11 cellular contexts compared by ENCODE assay signal in the genomic region with DNA sequence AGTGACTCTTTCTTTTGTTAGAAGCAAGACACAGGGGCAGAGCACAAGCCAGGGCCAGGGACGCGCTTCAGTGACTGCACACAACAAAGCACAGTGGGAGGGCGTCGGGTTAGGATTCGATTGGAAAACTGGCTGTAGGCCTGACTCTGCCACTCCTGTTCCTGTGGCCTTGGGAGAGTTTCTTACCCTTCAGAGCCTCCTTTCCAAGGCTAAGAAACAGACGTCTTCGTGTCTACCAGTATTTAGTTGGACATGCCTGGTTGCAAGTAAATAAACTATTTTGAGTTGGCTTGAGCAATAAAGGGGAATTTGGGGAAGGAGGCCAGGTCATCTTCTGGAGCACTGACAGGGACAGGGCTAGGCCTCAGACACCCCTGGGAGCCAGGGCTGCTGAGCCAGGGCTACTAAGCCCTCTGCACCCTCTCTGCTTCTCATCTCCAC.
DNase-seq lines count a peak whose midpoint lies in the region; ATAC-seq and TF ChIP-seq lines count a peak whose summit lies in the region.
"Had no signal": no experiment of that assay in that cellular context is flagged by ENCODE, and none has a peak within 500 bp of the region (broad histone marks: within the 10 kb centered on the region; RNA-seq: fewer than 3 reads in every experiment).

No MANE protein-coding gene starts in this region.

- TF ChIP-seq CTCF in CD14-positive monocyte (IDR thresholded peaks at IDR 0.05): no peak

- peaks cover 0 to 4% (median 2%) of the 10 kb centered on the region in 7 donors for H3K9me3 Mint-ChIP-seq in CD14-positive monocyte
- H3K9me3 Mint-ChIP-seq: activated T-cell treated with anti-CD3 and anti-CD28 coated beads, Interleukin-2, amount 50 U/mL, for 24 hours had no signal

- peaks cover 3 to 5% (median 3%) of the 10 kb centered on the region in 3 donors for H3K27me3 Mint-ChIP-seq in CD14-positive monocyte (ENCODE audit: low read depth in 3 of 3)
- H3K27me3 Mint-ChIP-seq: activated T-cell treated with anti-CD3 and anti-CD28 coated beads, Interleukin-2, amount 50 U/mL, for 24 hours had no signal

- H3K4me3 Mint-ChIP-seq in CD14-positive monocyte: no peak overlapping the region
- H3K4me3 Mint-ChIP-seq: activated T-cell treated with anti-CD3 and anti-CD28 coated beads, Interleukin-2, amount 50 U/mL, for 24 hours; CD8-positive, alpha-beta memory T cell had no signal

- peak; percentile 76 for DNase-seq in COLO668 (lab: John Stamatoyannopoulos, UW; ENCODE audit: unreplicated experiment)
- DNase-seq in NCI-H774 (lab: John Stamatoyannopoulos, UW): peak; percentile 48
- peak; percentile 79 for DNase-seq in left kidney (ENCODE audit: low read depth, low spot score)
- DNase-seq in left colon: no peak
- DNase-seq in activated naive CD4-positive, alpha-beta T cell treated with Interleukin-2 at 50 U/mL for 16 hours: no peak
- DNase-seq in OCI-M2 (lab: John Stamatoyannopoulos, UW; ENCODE audit: unreplicated experiment): no peak
- no peak for DNase-seq in CD14-positive monocyte (ENCODE audit: low spot score)
- DNase-seq: activated T-cell treated with anti-CD3 and anti-CD28 coated beads, Interleukin-2, amount 50 U/mL, for 24 hours; CD8-positive, alpha-beta memory T cell; stimulated activated CD4-positive, alpha-beta T cell treated with anti-CD3 and anti-CD28 coated beads, Interleukin-4, amount 100 ng/mL, for 4 hours had no signal

- ATAC-seq in left colon: no peak

- no peaks in the 10 kb centered on the region for H3K4me1 Mint-ChIP-seq in CD14-positive monocyte
- H3K4me1 Mint-ChIP-seq: CD8-positive, alpha-beta memory T cell had no signal

- no peaks in the 10 kb centered on the region for H3K36me3 Mint-ChIP-seq in CD14-positive monocyte
- H3K36me3 Mint-ChIP-seq: CD8-positive, alpha-beta memory T cell had no signal

- intact Hi-C loops in left colon (cut with DNase I, micrococcal nuclease) (no loop called here), CD14-positive monocyte (cut with micrococcal nuclease) (no loop called here)

- TF ChIP-seq RAD21 in Ishikawa (IDR thresholded peaks at IDR 0.05; ENCODE audit: low read depth): peak; percentile 13; the same call in 1 of the 2 replicates

- H3K27ac Mint-ChIP-seq in CD14-positive monocyte: no peak overlapping the region
- H3K27ac Mint-ChIP-seq: activated T-cell treated with anti-CD3 and anti-CD28 coated beads, Interleukin-2, amount 50 U/mL, for 24 hours; CD8-positive, alpha-beta memory T cell had no signal

- peak; percentile 99 for TF ChIP-seq EP300 in Ishikawa (IDR thresholded peaks at IDR 0.05; ENCODE audit: borderline replicate concordance)

TF ChIP-seq in Ishikawa, 13 proteins besides CTCF, POLR2A, EP300 and RAD21:
- peak; percentile 99 for TF ChIP-seq FOXM1 (IDR thresholded peaks at IDR 0.05; ENCODE audit: borderline replicate concordance, low read depth)
- peak; percentile 99 for TF ChIP-seq TCF12 (IDR thresholded peaks at IDR 0.05; ENCODE audit: low read depth)
- TF ChIP-seq EGR1 (IDR thresholded peaks at IDR 0.05): no peak; the same call in 1 of the 2 replicates
- TF ChIP-seq CEBPB (IDR thresholded peaks at IDR 0.05): peak; percentile 94
- TF ChIP-seq, protein P1, sequence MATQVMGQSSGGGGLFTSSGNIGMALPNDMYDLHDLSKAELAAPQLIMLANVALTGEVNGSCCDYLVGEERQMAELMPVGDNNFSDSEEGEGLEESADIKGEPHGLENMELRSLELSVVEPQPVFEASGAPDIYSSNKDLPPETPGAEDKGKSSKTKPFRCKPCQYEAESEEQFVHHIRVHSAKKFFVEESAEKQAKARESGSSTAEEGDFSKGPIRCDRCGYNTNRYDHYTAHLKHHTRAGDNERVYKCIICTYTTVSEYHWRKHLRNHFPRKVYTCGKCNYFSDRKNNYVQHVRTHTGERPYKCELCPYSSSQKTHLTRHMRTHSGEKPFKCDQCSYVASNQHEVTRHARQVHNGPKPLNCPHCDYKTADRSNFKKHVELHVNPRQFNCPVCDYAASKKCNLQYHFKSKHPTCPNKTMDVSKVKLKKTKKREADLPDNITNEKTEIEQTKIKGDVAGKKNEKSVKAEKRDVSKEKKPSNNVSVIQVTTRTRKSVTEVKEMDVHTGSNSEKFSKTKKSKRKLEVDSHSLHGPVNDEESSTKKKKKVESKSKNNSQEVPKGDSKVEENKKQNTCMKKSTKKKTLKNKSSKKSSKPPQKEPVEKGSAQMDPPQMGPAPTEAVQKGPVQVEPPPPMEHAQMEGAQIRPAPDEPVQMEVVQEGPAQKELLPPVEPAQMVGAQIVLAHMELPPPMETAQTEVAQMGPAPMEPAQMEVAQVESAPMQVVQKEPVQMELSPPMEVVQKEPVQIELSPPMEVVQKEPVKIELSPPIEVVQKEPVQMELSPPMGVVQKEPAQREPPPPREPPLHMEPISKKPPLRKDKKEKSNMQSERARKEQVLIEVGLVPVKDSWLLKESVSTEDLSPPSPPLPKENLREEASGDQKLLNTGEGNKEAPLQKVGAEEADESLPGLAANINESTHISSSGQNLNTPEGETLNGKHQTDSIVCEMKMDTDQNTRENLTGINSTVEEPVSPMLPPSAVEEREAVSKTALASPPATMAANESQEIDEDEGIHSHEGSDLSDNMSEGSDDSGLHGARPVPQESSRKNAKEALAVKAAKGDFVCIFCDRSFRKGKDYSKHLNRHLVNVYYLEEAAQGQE (IDR thresholded peaks at IDR 0.05; ENCODE audit: low read depth): no peak; the same call in 1 of the 2 replicates
- TF ChIP-seq YY1 (IDR thresholded peaks at IDR 0.05; ENCODE audit: low read depth): no peak; the same call in 1 of the 2 replicates
- TF ChIP-seq, protein P2, sequence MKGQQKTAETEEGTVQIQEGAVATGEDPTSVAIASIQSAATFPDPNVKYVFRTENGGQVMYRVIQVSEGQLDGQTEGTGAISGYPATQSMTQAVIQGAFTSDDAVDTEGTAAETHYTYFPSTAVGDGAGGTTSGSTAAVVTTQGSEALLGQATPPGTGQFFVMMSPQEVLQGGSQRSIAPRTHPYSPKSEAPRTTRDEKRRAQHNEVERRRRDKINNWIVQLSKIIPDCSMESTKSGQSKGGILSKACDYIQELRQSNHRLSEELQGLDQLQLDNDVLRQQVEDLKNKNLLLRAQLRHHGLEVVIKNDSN (IDR thresholded peaks at IDR 0.05): no peak
- peak; percentile 90 for TF ChIP-seq TEAD4 (IDR thresholded peaks at IDR 0.05)
- 0 out of 2 replicates have a peak, but pooled peaks have one; percentile 0 for TF ChIP-seq CREB1 (IDR thresholded peaks at IDR 0.05; ENCODE audit: low read depth)
- 0 out of 2 replicates have a peak, but pooled peaks have one; percentile 48 for TF ChIP-seq ZBTB7A (IDR thresholded peaks at IDR 0.05; ENCODE audit: low read depth)
- TF ChIP-seq NFIC (IDR thresholded peaks at IDR 0.05): peak; percentile 98

Comparison
In these comparisons a context has a peak if more than half of its experiments do, and no peak if none do; other contexts are left out.
1. DNase-seq: peak in COLO668 (single experiment), NCI-H774 (single experiment) and left kidney (single experiment); none in left colon (0 of 2), activated naive CD4-positive, alpha-beta T cell treated with Interleukin-2 at 50 U/mL for 16 hours (single experiment), OCI-M2 (single experiment) and CD14-positive monocyte (single experiment).